1 cellular context compared by ENCODE assay signal in the genomic region with DNA sequence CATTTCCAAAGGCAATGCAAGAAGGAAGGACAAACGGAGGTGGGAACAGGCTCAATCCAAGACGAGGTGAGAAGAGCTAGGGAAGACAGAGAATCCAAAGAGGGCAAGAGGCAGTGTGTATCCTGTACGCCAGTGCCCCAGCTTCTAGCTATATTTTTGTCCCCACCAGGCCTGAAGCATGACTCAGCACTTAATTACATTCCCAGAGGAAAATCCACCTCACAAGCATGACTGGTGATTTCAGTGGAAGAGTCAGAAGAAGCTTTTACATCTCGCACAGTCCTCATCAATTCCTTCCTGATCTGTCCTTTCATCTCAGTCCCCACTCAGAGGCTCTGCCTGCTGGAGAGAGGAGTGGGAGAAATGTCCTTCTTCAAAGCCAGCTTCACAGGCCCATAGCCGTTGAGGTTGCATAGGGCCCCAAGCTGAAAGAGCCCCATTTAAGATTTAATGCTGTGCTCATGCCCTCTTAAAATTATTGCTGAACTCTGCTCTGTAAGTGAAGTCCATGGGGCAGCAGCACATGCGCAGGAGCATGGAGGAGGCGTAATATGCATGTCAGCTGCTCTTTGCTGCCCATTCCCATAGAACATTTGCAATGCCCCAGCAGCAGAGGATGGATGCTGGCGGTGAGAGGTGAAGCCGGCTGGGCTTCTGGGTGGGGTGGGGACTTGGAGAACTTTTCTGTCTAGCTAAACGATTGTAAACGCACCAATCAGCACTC.
TF ChIP-seq lines count a peak whose summit lies in the region.

No MANE protein-coding gene starts in this region.

TF ChIP-seq in H1, 55 proteins besides CTCF, POLR2A, EP300 and RAD21:
- TF ChIP-seq PHF8 (conservative IDR thresholded peaks at IDR 0.05; ENCODE audit: low read depth, low read length) (no peak), MAFK (IDR thresholded peaks at IDR 0.05; ENCODE audit: low read depth, low read length) (peak; percentile 86), BACH1 (IDR thresholded peaks at IDR 0.05; ENCODE audit: low read length) (peak; percentile 98)
TF ChIP-seq in H1: peak in this region for 2.
